Comparison of ENCODE assay signal across 7 cellular contexts in genomic region chr19:1860821-1861598, GRCh38. TPM values are rescaled to one million over a fixed set of nuclear protein-coding genes. Genes with fewer than 3 reads are reported as not detected.
A peak's percentile ranks its signal among the peaks of the same experiment; 100 is the strongest.
DNase-seq lines count a peak whose midpoint lies in the region; ATAC-seq and TF ChIP-seq lines count a peak whose summit lies in the region.

No MANE protein-coding gene starts in this region.

- POLR2A ChIA-PET in T-cell (lab: Charles Lee) = no interaction called here

- H3T11ph ChIP-seq in H9 (ENCODE audit: low read length) = no peak overlapping the region

- peaks cover 11% of the 10 kb centered on the region for H3K79me1 ChIP-seq in H9 (ENCODE audit: insufficient read depth, low read depth, low read length, poor library complexity, severe bottlenecking)

- DNase-seq in H9 = no peak
- no peak for DNase-seq in T-cell
- no peak for DNase-seq in fibroblast of mammary gland (ENCODE audit: low read depth)
- DNase-seq in hippocampal formation (lab: John Stamatoyannopoulos, UW) = no peak
- DNase-seq in middle frontal gyrus (ENCODE audit: extremely low spot score, low spot score) = no peak
- DNase-seq in mesenteric fat pad (ENCODE audit: low spot score) = no peak

- H2BK12ac ChIP-seq in H9 (ENCODE audit: insufficient read length, low read depth, low read length) = no peak overlapping the region

- H3K27ac ChIP-seq in H9 (ENCODE audit: insufficient read length, low read depth, low read length) (no peak overlapping the region), skin epidermis (peak overlapping the region in 14 of 21 experiments; percentile 11 to 99 (median 87))

- H3K27ac Mint-ChIP-seq in H9 (no peak overlapping the region), T-cell (peak overlapping the region; percentile 84 to 92)

- peak overlapping the region; percentile 86 to 93 for H3K4me3 Mint-ChIP-seq in H9
- H3K4me3 Mint-ChIP-seq in T-cell = peak overlapping the region; percentile 93 to 98 (median 93)

- H4K5ac ChIP-seq in H9 (ENCODE audit: insufficient read length, low read depth, low read length) = no peak overlapping the region

- no peak overlapping the region for H3K9ac ChIP-seq in H9 (ENCODE audit: extremely low read depth, insufficient read length, low read length)

- H2AK5ac ChIP-seq in H9 (ENCODE audit: insufficient read length, low read length) = no peak overlapping the region

- no peak for ATAC-seq in T-cell (replicated peaks in 1 of 4)

- H3K4me1 Mint-ChIP-seq in H9 (peaks cover 31 to 52% of the 10 kb centered on the region in 2 experiments), T-cell (peaks cover 39 to 52% (median 46%) of the 10 kb centered on the region in 3 donors)

- peak overlapping the region; percentile 84 for H3K4me2 ChIP-seq in H9 (ENCODE audit: insufficient read depth, insufficient read length, low read length)

- H3K9me3 Mint-ChIP-seq in H9 = no peaks in the 10 kb centered on the region; a peak in 1 of 5 replicates
- H3K9me3 Mint-ChIP-seq in T-cell = no peaks in the 10 kb centered on the region

- H3K14ac ChIP-seq in H9 (ENCODE audit: insufficient read depth, low read length) = no peak overlapping the region; the same call in 1 of the 2 replicates

- H3K23ac ChIP-seq in H9 (ENCODE audit: insufficient read length, low read depth, low read length) = no peak overlapping the region

- peaks cover 3% of the 10 kb centered on the region for H4K20me1 ChIP-seq in H9 (ENCODE audit: control insufficient read depth, insufficient read depth, insufficient read length)

- no peak overlapping the region for H2AFZ ChIP-seq in H9 (ENCODE audit: low read length)

- no peak overlapping the region for H2BK15ac ChIP-seq in H9 (ENCODE audit: low read depth, low read length)

- CTCF ChIA-PET in T-cell (lab: Charles Lee) = interaction anchor here in 1 of 2 donors (0.7 kb wide), 1 partner anchor 187 kb away, joined by 3 read pairs; no protein-coding TSS in a partner anchor

- H3K4me3 ChIP-seq in fibroblast of mammary gland (ENCODE audit: control insufficient read depth, low read depth, low read length) (peak overlapping the region; percentile 83), skin epidermis (peak overlapping the region; percentile 59 to 85 (median 72))

- H4K8ac ChIP-seq in H9 (replicated peaks; ENCODE audit: insufficient read length, low read depth, low read length) = no peak overlapping the region

- H3K27me3 Mint-ChIP-seq in H9 (ENCODE audit: low read depth) (peaks cover 6% of the 10 kb centered on the region), T-cell (no peaks in the 10 kb centered on the region)

- no peak overlapping the region for H3K56ac ChIP-seq in H9 (ENCODE audit: insufficient read length, low read depth, low read length)

- no peaks in the 10 kb centered on the region for H3K36me3 Mint-ChIP-seq in H9 (ENCODE audit: insufficient read depth in 1 of 3, low read depth in 3 of 3)
- no peaks in the 10 kb centered on the region for H3K36me3 Mint-ChIP-seq in T-cell

- H4K91ac ChIP-seq in H9 (ENCODE audit: insufficient read length, low read depth, low read length) = no peak overlapping the region

- WGBS in H9 (ENCODE audit: extremely low coverage, insufficient read length, low lambda C conversion rate) = no CpG with 5 or more reads among the region's 28 CpGs

- H2BK20ac ChIP-seq in H9 (ENCODE audit: low read depth, low read length, poor library complexity, severe bottlenecking) = no peak overlapping the region

- no peaks in the 10 kb centered on the region; the same call in 1 of the 2 replicates for H3K27me3 ChIP-seq in H9 (ENCODE audit: insufficient read depth, low read length)

- no peaks in the 10 kb centered on the region for H3K9me3 ChIP-seq in H9 (ENCODE audit: control insufficient read depth, low read depth, low read length)

- H2BK5ac ChIP-seq in H9 (ENCODE audit: insufficient read length, low read length) = no peak overlapping the region

- no peak overlapping the region for H3K18ac ChIP-seq in H9 (ENCODE audit: insufficient read length, low read depth, low read length)

- H3K4me1 ChIP-seq in H9 (ENCODE audit: insufficient read depth, low read length) = peaks cover 4% of the 10 kb centered on the region; the same call in 1 of the 2 replicates

- no peak overlapping the region for H2BK120ac ChIP-seq in H9 (ENCODE audit: low read depth, low read length, poor library complexity, severe bottlenecking)

- TF ChIP-seq CTCF in H9 (conservative IDR thresholded peaks at IDR 0.05) = no peak
- TF ChIP-seq CTCF in fibroblast of mammary gland (conservative IDR thresholded peaks at IDR 0.05; ENCODE audit: control insufficient read depth, insufficient read depth, low read depth, low read length) = no peak

- H3K79me2 ChIP-seq in H9 (ENCODE audit: insufficient read depth, low read length) = peaks cover 36% of the 10 kb centered on the region; the same call in 1 of the 2 replicates

- H3K23me2 ChIP-seq in H9 (ENCODE audit: insufficient read length, low read depth, low read length, poor library complexity, severe bottlenecking) = peaks cover 20% of the 10 kb centered on the region

- H3K4ac ChIP-seq in H9 (ENCODE audit: low read depth, low read length) = no peak overlapping the region

RNA-seq across cellular contexts. Expression of gene KLF16, which starts 2.4 kb away (rescaled TPM):
- total RNA-seq in H9 (2021) (66.5 and 66.8 TPM in 2 replicates), T-cell (10 to 100 TPM; 29.8 to 61.4 (median 32.7) TPM), mesenteric fat pad (19.0 TPM)

RNA-seq across cellular contexts. Expression of gene REXO1, which starts 12.7 kb away (rescaled TPM):
- total RNA-seq in H9 (2021) (45.6 and 56.8 TPM in 2 replicates), T-cell (10 to 100 TPM; 68.4 to 97.5 (median 78.7) TPM), mesenteric fat pad (34.0 TPM)

RNA-seq across cellular contexts. Expression of gene ABHD17A, which starts 24.3 kb away (rescaled TPM):
- total RNA-seq in H9 (2021) = 47.5 and 50.3 TPM in 2 replicates
- total RNA-seq in T-cell = 100 to 1,000 TPM; 136 to 185 (median 151) TPM
- total RNA-seq in mesenteric fat pad = 67.2 TPM

RNA-seq across cellular contexts. Expression of gene ADAT3, which starts 44.2 kb away (rescaled TPM):
- total RNA-seq in H9 (2021) (12.2 and 12.9 TPM in 2 replicates), T-cell (10 to 100 TPM in 1 of 5 donors, 1 to 10 TPM in 4; 6.0 to 16.1 (median 7.7) TPM), mesenteric fat pad (6.1 TPM)

RNA-seq across cellular contexts. Expression of gene SCAMP4, which starts 44.2 kb away (rescaled TPM):
- total RNA-seq in H9 (2021) = 65.0 and 69.0 TPM in 2 replicates
- total RNA-seq in T-cell = 10 to 100 TPM; 24.8 to 49.2 (median 27.5) TPM
- total RNA-seq in mesenteric fat pad = 48.4 TPM

Comparison
In these comparisons a context has a peak if more than half of its experiments do, and no peak if none do; other contexts are left out.
1. H3K27ac Mint-ChIP-seq: peak in T-cell (2 of 2); none in H9 (0 of 3).